Comparison of ENCODE assay signal across 8 cellular contexts in genomic region chr9:66264791-66265190, GRCh38.
DNase-seq lines count a peak whose midpoint lies in the region; FAIRE-seq and TF ChIP-seq lines count a peak whose summit lies in the region.
"Not testable (repeated sequence)": the region's sequence is repeated elsewhere in the genome, so short reads cannot be mapped to it uniquely, and the experiment has no call there.

No MANE protein-coding gene starts in this region.

- not testable (repeated sequence) for H2AFZ ChIP-seq in PC-9

- H3K9me3 ChIP-seq in PC-9 (ENCODE audit: insufficient read depth, low read depth); kidney (ENCODE audit: control insufficient read depth in 1 of 2, low read length in 2 of 2); spleen: not testable (repeated sequence)

- H3F3A ChIP-seq in PC-9 (ENCODE audit: insufficient read depth, low read depth) = not testable (repeated sequence)

- FAIRE-seq in kidney (lab: Jason Lieb, UNC) = not testable (repeated sequence)

- H3K4me1 ChIP-seq in PC-9 (replicated peaks; ENCODE audit: insufficient read depth); kidney (ENCODE audit: control insufficient read depth in 1 of 2, insufficient read depth in 1 of 2, low read depth in 1 of 2, low read length in 2 of 2); spleen: not testable (repeated sequence)

- not testable (repeated sequence) for H3K4me3 ChIP-seq in PC-9; kidney (ENCODE audit: low read length in 2 of 2); spleen

- not testable (repeated sequence) for H3K9me2 ChIP-seq in PC-9 (ENCODE audit: insufficient read depth)

- not testable (repeated sequence) for H3K36me3 ChIP-seq in PC-9 (ENCODE audit: low read depth); kidney (ENCODE audit: control insufficient read depth in 1 of 2, insufficient read depth in 2 of 2, low read length in 2 of 2); spleen

- 87 to 100% (median 91%) methylated on average over 10 to 21 of the region's 25 CpGs for WGBS in spleen, 5 donors

- peak overlapping the region; percentile 82 for H3K27ac ChIP-seq in 22Rv1
- not testable (repeated sequence) for H3K27ac ChIP-seq in PC-9; kidney (ENCODE audit: low read depth in 2 of 2, low read length in 2 of 2); spleen

- intact Hi-C loops in PC-9 (cut with micrococcal nuclease; ENCODE audit: unreplicated experiment); kidney (cut with DNase I); spleen (cut with DNase I; ENCODE audit: low total_unique reads): not testable (repeated sequence)

- POLR2A ChIA-PET in PC-9 (lab: Charles Lee; ENCODE audit: unreplicated experiment) = not testable (repeated sequence)

- CTCF ChIA-PET in PC-9 (lab: Charles Lee) = not testable (repeated sequence)

- peak overlapping the region; percentile 26; the same call in 1 of the 2 replicates for H3K4me2 ChIP-seq in PC-9

- not testable (repeated sequence) for BruUV-seq in PC-9 (replicated peaks; lab: Mats Ljungman, UMichigan)

- not testable (repeated sequence) for TF ChIP-seq POLR2A in spleen (IDR thresholded peaks at IDR 0.05)

- H3K79me2 ChIP-seq in PC-9 (ENCODE audit: low read depth) = not testable (repeated sequence)

- peak; percentile 0 for DNase-seq in H4 (ENCODE audit: low spot score)
- DNase-seq in PC-9 = not testable (repeated sequence)
- DNase-seq in activated effector memory CD4-positive, alpha-beta T cell treated with anti-CD3 and anti-CD28 coated beads, Interleukin-2, amount 50 U/mL, for 16 hours = peak; percentile 60
- DNase-seq in glomerular visceral epithelial cell (ENCODE audit: extremely low spot score) = peak; percentile 0
- peak; percentile 58 for DNase-seq in kidney
- peak; percentile 3 for DNase-seq in mucosa of gallbladder (ENCODE audit: low spot score)
- DNase-seq in spleen = peak; percentile 66

- H3K9ac ChIP-seq in kidney (ENCODE audit: low read length in 2 of 2) = not testable (repeated sequence)

- TF ChIP-seq CTCF in 22Rv1 (IDR thresholded peaks at IDR 0.05); PC-9 (conservative IDR thresholded peaks at IDR 0.05); kidney (IDR thresholded peaks at IDR 0.05; ENCODE audit: borderline replicate concordance, extremely low read depth, insufficient read depth); spleen (IDR thresholded peaks at IDR 0.05 in 8 of 11, conservative IDR thresholded peaks at IDR 0.05 in 3 of 11): not testable (repeated sequence)

- H4K20me1 ChIP-seq in PC-9 (ENCODE audit: insufficient read depth) = not testable (repeated sequence)

- not testable (repeated sequence) for H3K27me3 ChIP-seq in PC-9 (ENCODE audit: insufficient read depth, low read depth); spleen (replicated peaks in 1 of 7)
